17 cellular contexts compared by ENCODE assay signal in genomic region chr16:81868057-81868748, GRCh38.
DNase-seq lines count a peak whose midpoint lies in the region; ATAC-seq, FAIRE-seq and TF ChIP-seq lines count a peak whose summit lies in the region.
"Had no signal": no experiment of that assay in that cellular context is flagged by ENCODE, and none has a peak within 500 bp of the region (broad histone marks: within the 10 kb centered on the region; RNA-seq: fewer than 3 reads in every experiment).

No MANE protein-coding gene starts in this region.

- BruUV-seq in GM12878 (replicated peaks; lab: Mats Ljungman, UMichigan): no TSS peak

- DNase-seq in GM12878 (ENCODE audit: low read depth, low spot score) (no peak), immature natural killer cell (no peak), aorta (no peak), medulla oblongata (ENCODE audit: extremely low spot score) (no peak), SHP77 (lab: John Stamatoyannopoulos, UW) (no peak)
- DNase-seq: Caco-2; CD8-positive, alpha-beta T cell; DND-41; GDM1; HCEC 1CT; HFFc6 had no signal

- no peaks in the 10 kb centered on the region for H3K9me3 ChIP-seq in GM12878 (replicated peaks; ENCODE audit: control insufficient read depth, insufficient read depth, low read length)
- no peaks in the 10 kb centered on the region for H3K9me3 ChIP-seq in aorta (ENCODE audit: control insufficient read depth, low read length)
- H3K9me3 ChIP-seq: A549, Caco-2 had no signal

- 0 out of 2 replicates have a peak, but pooled peaks have one; percentile 27 for TF ChIP-seq POLR2A in GM12878 (IDR thresholded peaks at IDR 0.05; ENCODE audit: low read depth, low read length)

- intact Hi-C loops in GM12878 (cut with micrococcal nuclease; ENCODE audit: unreplicated experiment): no loop called here
- intact Hi-C loops in aorta (cut with DNase I): no loop called here

- no peak overlapping the region for H3K4me2 ChIP-seq in GM12878 (ENCODE audit: control insufficient read depth, insufficient read depth)
- H3K4me2 ChIP-seq: A549 had no signal

- 78% methylated on average over 3 of the region's 3 CpGs for WGBS in GM12878 (ENCODE audit: insufficient coverage, insufficient replicate concordance, low lambda C conversion rate, missing lambda C conversion rate)
- WGBS in aorta, 2 donors: 80 to 85% methylated on average over 3 of the region's 3 CpGs

- RAD21 ChIA-PET in GM12878 (lab: Charles Lee; ENCODE audit: unreplicated experiment): interaction anchor here (1.0 kb wide), 1 partner anchor 116 kb away, joined by 3 read pairs; no protein-coding TSS in a partner anchor

- H3K36me3 Mint-ChIP-seq in IgD-negative memory B cell (peaks cover 3% of the 10 kb centered on the region), immature natural killer cell (peaks cover 7 to 39% (median 15%) of the 10 kb centered on the region in 3 donors)
- peaks cover 64% of the 10 kb centered on the region for H3K36me3 Mint-ChIP-seq in stimulated activated memory B cell treated with anti-CD40 and anti-IgM and Interleukin-4, amounts not matched to agents 10 μg/mL and 1 μg/mL and 100 μg/mL, for 72 hours
- H3K36me3 Mint-ChIP-seq: CD8-positive, alpha-beta T cell had no signal

- peaks cover 52 to 64% (median 56%) of the 10 kb centered on the region in 3 donors for H3K4me1 Mint-ChIP-seq in IgD-negative memory B cell
- H3K4me1 Mint-ChIP-seq in immature natural killer cell: peaks cover 50 to 80% of the 10 kb centered on the region in 2 donors
- peaks cover 85% of the 10 kb centered on the region for H3K4me1 Mint-ChIP-seq in stimulated activated memory B cell treated with anti-CD40 and anti-IgM and Interleukin-4, amounts not matched to agents 10 μg/mL and 1 μg/mL and 100 μg/mL, for 72 hours

- H3K9me3 Mint-ChIP-seq in IgD-negative memory B cell: no peaks in the 10 kb centered on the region
- H3K9me3 Mint-ChIP-seq in immature natural killer cell: no peaks in the 10 kb centered on the region
- no peaks in the 10 kb centered on the region for H3K9me3 Mint-ChIP-seq in stimulated activated memory B cell treated with anti-CD40 and anti-IgM and Interleukin-4, amounts not matched to agents 10 μg/mL and 1 μg/mL and 100 μg/mL, for 72 hours
- H3K9me3 Mint-ChIP-seq: CD14-positive monocyte; CD8-positive, alpha-beta T cell; HFFc6 had no signal

- no peak for TF ChIP-seq EP300 in GM12878 (IDR thresholded peaks at IDR 0.05; ENCODE audit: borderline replicate concordance in 1 of 2, control insufficient read depth in 1 of 2, low read depth in 2 of 2, low read length in 2 of 2)

- peaks cover 30 to 39% of the 10 kb centered on the region in 2 experiments for H3K36me3 ChIP-seq in GM12878 (ENCODE audit: control insufficient read depth in 2 of 2, insufficient read depth in 2 of 2, low read length in 1 of 2)
- no peaks in the 10 kb centered on the region for H3K36me3 ChIP-seq in aorta (ENCODE audit: control insufficient read depth in 1 of 2, insufficient read depth in 2 of 2, low read length in 1 of 2)

- H3K4me3 ChIP-seq in GM12878 (no peak overlapping the region), aorta (ENCODE audit: low read length in 2 of 2) (no peak overlapping the region)
- H3K4me3 ChIP-seq: A549 had no signal

- TF ChIP-seq RAD21 in GM12878 (IDR thresholded peaks at IDR 0.05; ENCODE audit: insufficient read depth, low read depth, low read length): no peak

- TF ChIP-seq CTCF in GM12878 (IDR thresholded peaks at IDR 0.05 in 2 of 3, conservative IDR thresholded peaks at IDR 0.05 in 1 of 3; ENCODE audit: control insufficient read depth in 2 of 3, extremely low read depth in 1 of 3, insufficient read depth in 1 of 3, low read depth in 3 of 3, low read length in 3 of 3): no peak

- H3K27ac ChIP-seq in GM12878 (ENCODE audit: control insufficient read depth, insufficient read depth) (no peak overlapping the region), aorta (ENCODE audit: low read depth in 1 of 2, low read length in 2 of 2) (no peak overlapping the region)
- H3K27ac ChIP-seq: A549, HL-60 had no signal

- no peak for ATAC-seq in GM12878
- ATAC-seq in stimulated activated memory B cell treated with anti-CD40 and anti-IgM and Interleukin-4, amounts not matched to agents 10 μg/mL and 1 μg/mL and 100 μg/mL, for 72 hours: no peak
- ATAC-seq in aorta (ENCODE audit: low FRiP score): no peak
- ATAC-seq: A549; CD8-positive, alpha-beta T cell had no signal

- H3K4me3 Mint-ChIP-seq in IgD-negative memory B cell (peak overlapping the region in 3 of 4 donors; percentile 44 to 87 (median 65)), immature natural killer cell (no peak overlapping the region)
- H3K4me3 Mint-ChIP-seq in stimulated activated memory B cell treated with anti-CD40 and anti-IgM and Interleukin-4, amounts not matched to agents 10 μg/mL and 1 μg/mL and 100 μg/mL, for 72 hours: peak overlapping the region; percentile 52
- H3K4me3 Mint-ChIP-seq: CD14-positive monocyte; CD8-positive, alpha-beta T cell; HFFc6 had no signal

- H3K27ac Mint-ChIP-seq in IgD-negative memory B cell: peak overlapping the region; percentile 60 to 83 (median 76)
- H3K27ac Mint-ChIP-seq in immature natural killer cell: peak overlapping the region in 5 of 6 donors; percentile 17 to 93 (median 70)
- peak overlapping the region; percentile 88 for H3K27ac Mint-ChIP-seq in stimulated activated memory B cell treated with anti-CD40 and anti-IgM and Interleukin-4, amounts not matched to agents 10 μg/mL and 1 μg/mL and 100 μg/mL, for 72 hours
- H3K27ac Mint-ChIP-seq: CD8-positive, alpha-beta T cell; HFFc6 had no signal

- H3K27me3 Mint-ChIP-seq in IgD-negative memory B cell (no peaks in the 10 kb centered on the region), immature natural killer cell (ENCODE audit: low read depth in 3 of 3) (peaks cover 0 to 3% (median 0%) of the 10 kb centered on the region in 3 donors)
- no peaks in the 10 kb centered on the region for H3K27me3 Mint-ChIP-seq in stimulated activated memory B cell treated with anti-CD40 and anti-IgM and Interleukin-4, amounts not matched to agents 10 μg/mL and 1 μg/mL and 100 μg/mL, for 72 hours

- H3K79me2 ChIP-seq in GM12878 (ENCODE audit: control insufficient read depth, insufficient read depth, low read length): peaks cover 6% of the 10 kb centered on the region

- no peak for FAIRE-seq in GM12878 (lab: Jason Lieb, UNC)
- FAIRE-seq: A549, GM19239 had no signal

- CTCF ChIA-PET in GM12878 (lab: Yijun Ruan, JAX): interaction anchor here (1.6 to 1.8 kb wide), 2 partner anchors 13 to 18 kb away, joined by 6 read pairs; no protein-coding TSS in a partner anchor

- H4K20me1 ChIP-seq in GM12878 (ENCODE audit: control insufficient read depth, insufficient read depth): peaks cover 4% of the 10 kb centered on the region; the same call in 1 of the 2 replicates

- in situ Hi-C loops in GM12878 (cut with MboI): no loop called here

- H3K9ac ChIP-seq in GM12878 (ENCODE audit: control insufficient read depth, insufficient read depth, low read length): no peak overlapping the region

- SMC1A ChIA-PET in GM12878 (lab: Charles Lee; ENCODE audit: uncharacterized antibody, unreplicated experiment): interaction anchor here (1.2 to 1.5 kb wide), 4 partner anchors 26 to 138 kb away, joined by 3 to 5 read pairs (median 3); no protein-coding TSS in a partner anchor

- POLR2A ChIA-PET in GM12878 (lab: Charles Lee): no interaction called here

- H2AFZ ChIP-seq in GM12878 (ENCODE audit: control insufficient read depth, low read depth, low read length): no peak overlapping the region

- H3K27me3 ChIP-seq in GM12878 (replicated peaks in 1 of 2; ENCODE audit: control insufficient read depth in 2 of 2, insufficient read depth in 2 of 2, low read length in 1 of 2) (no peaks in the 10 kb centered on the region), aorta (ENCODE audit: control insufficient read depth in 1 of 2, insufficient read depth in 2 of 2, low read length in 1 of 2) (no peaks in the 10 kb centered on the region)

- H3K4me1 ChIP-seq in GM12878 (ENCODE audit: control insufficient read depth, insufficient read depth, low read length): peaks cover 35% of the 10 kb centered on the region
- H3K4me1 ChIP-seq in aorta (ENCODE audit: control insufficient read depth in 1 of 2, insufficient read depth in 2 of 2, low read length in 2 of 2): no peaks in the 10 kb centered on the region
- H3K4me1 ChIP-seq: A549, Caco-2 had no signal

TF ChIP-seq in GM12878, 131 proteins besides CTCF, POLR2A, EP300 and RAD21:
- TF ChIP-seq DPF2 (IDR thresholded peaks at IDR 0.05) (0 out of 2 replicates have a peak, but pooled peaks have one; percentile 45), SUZ12 (IDR thresholded peaks at IDR 0.05; ENCODE audit: unreplicated experiment) (no peak), ZNF622 (IDR thresholded peaks at IDR 0.05) (no peak)

Comparison
In these comparisons a context has a peak if more than half of its experiments do, and no peak if none do; other contexts are left out.
1. H3K4me3 Mint-ChIP-seq: peak in IgD-negative memory B cell (3 of 4) and stimulated activated memory B cell treated with anti-CD40 and anti-IgM and Interleukin-4, amounts not matched to agents 10 μg/mL and 1 μg/mL and 100 μg/mL, for 72 hours (single experiment); none in immature natural killer cell (0 of 5).
2. Peak in every context shown above with its lines, with median percentiles within 50 percentile points of each other: H3K27ac Mint-ChIP-seq.